Comparison of ENCODE assay signal across 1 cellular context in genomic region chr11:100918551-100919500, GRCh38.
TF ChIP-seq lines count a peak whose summit lies in the region.

No MANE protein-coding gene starts in this region.

TF ChIP-seq in WTC11, 78 proteins besides CTCF, POLR2A, EP300 and RAD21 (continued from another document):
- no peak for TF ChIP-seq ZSCAN18 (CRISPR knock-in tag; IDR thresholded peaks at IDR 0.05)
- TF ChIP-seq SP1 (CRISPR knock-in tag; conservative IDR thresholded peaks at IDR 0.05) = no peak
- no peak for TF ChIP-seq MAX (CRISPR knock-in tag; IDR thresholded peaks at IDR 0.05)
- TF ChIP-seq ZNF671 (CRISPR knock-in tag; IDR thresholded peaks at IDR 0.05) = no peak
- TF ChIP-seq USF2 (CRISPR knock-in tag; IDR thresholded peaks at IDR 0.05) = no peak
- no peak for TF ChIP-seq HMGA2 (CRISPR knock-in tag; IDR thresholded peaks at IDR 0.05)
- TF ChIP-seq CREB1 (CRISPR knock-in tag; IDR thresholded peaks at IDR 0.05) = no peak
- TF ChIP-seq E2F5 (CRISPR knock-in tag; IDR thresholded peaks at IDR 0.05) = no peak
- no peak for TF ChIP-seq ZNF423 (CRISPR knock-in tag; IDR thresholded peaks at IDR 0.05)
- no peak for TF ChIP-seq EMX1 (CRISPR knock-in tag; IDR thresholded peaks at IDR 0.05)
- TF ChIP-seq ZNF396 (CRISPR knock-in tag; IDR thresholded peaks at IDR 0.05; ENCODE audit: borderline replicate concordance) = no peak
- TF ChIP-seq AR (CRISPR knock-in tag; IDR thresholded peaks at IDR 0.05) = no peak
- TF ChIP-seq NR1H2 (CRISPR knock-in tag; IDR thresholded peaks at IDR 0.05) = no peak
- no peak for TF ChIP-seq PRRX2 (CRISPR knock-in tag; IDR thresholded peaks at IDR 0.05)
- TF ChIP-seq NFATC4 (CRISPR knock-in tag; IDR thresholded peaks at IDR 0.05) = no peak
- TF ChIP-seq ELF4 (CRISPR knock-in tag; IDR thresholded peaks at IDR 0.05; ENCODE audit: low read depth) = no peak
- no peak for TF ChIP-seq PRDM15 (CRISPR knock-in tag; IDR thresholded peaks at IDR 0.05)
- TF ChIP-seq IRF1 (CRISPR knock-in tag; IDR thresholded peaks at IDR 0.05) = no peak
- no peak for TF ChIP-seq ATF6 (CRISPR knock-in tag; IDR thresholded peaks at IDR 0.05)
